Comparison of ENCODE assay signal across 8 cellular contexts in genomic region chr9:136488247-136489214, GRCh38. TPM values are rescaled to one million over a fixed set of nuclear protein-coding genes. Genes with fewer than 3 reads are reported as not detected.
DNase-seq lines count a peak whose midpoint lies in the region; ATAC-seq and TF ChIP-seq lines count a peak whose summit lies in the region.

No MANE protein-coding gene starts in this region.

- peak; percentile 37 for DNase-seq in NCI-H2029 (lab: John Stamatoyannopoulos, UW)
- peak; percentile 64 for DNase-seq in activated CD4-positive, alpha-beta T cell treated with anti-CD3 and anti-CD28 coated beads for 1 hour
- peak in 34 of 61 donors; percentile 21 to 66 (median 43) for DNase-seq in caudate nucleus (lab: John Stamatoyannopoulos, UW)
- DNase-seq in left lobe of liver (ENCODE audit: low spot score), result peak; percentile 87
- DNase-seq in stimulated activated CD4-positive, alpha-beta T cell treated with anti-CD3 and anti-CD28 coated beads, TNF-alpha, amount 100 ng/mL, for 1 hour (ENCODE audit: low read depth in 3 of 3, low spot score in 1 of 3), result peak; percentile 40 to 73 (median 55)
- DNase-seq in OCI-M2 (lab: John Stamatoyannopoulos, UW; ENCODE audit: unreplicated experiment), result no peak

- peak; percentile 62 for TF ChIP-seq CTCF in GM12801 (IDR thresholded peaks at IDR 0.05; ENCODE audit: extremely low read depth, insufficient read length)

- ATAC-seq in left lobe of liver (peak; percentile 62), HG03378 (IDR thresholded peaks at IDR 0.05; ENCODE audit: unreplicated experiment) (no peak)

- no peak overlapping the region for H3K27ac ChIP-seq in caudate nucleus (ENCODE audit: low read depth, low read length)

RNA-seq across cellular contexts. Expression of gene SEC16A, which starts 5.7 kb away (rescaled TPM):
- total RNA-seq in left lobe of liver, result 71.8 TPM

RNA-seq across cellular contexts. Expression of gene INPP5E, which starts 48.9 kb away (rescaled TPM):
- total RNA-seq in left lobe of liver, result 8.8 TPM

RNA-seq across cellular contexts. Expression of gene NOTCH1, which starts 57.3 kb away (rescaled TPM):
- total RNA-seq in left lobe of liver, result 31.9 TPM
